ENCODE assay signal across 9 cellular contexts in the genomic region with DNA sequence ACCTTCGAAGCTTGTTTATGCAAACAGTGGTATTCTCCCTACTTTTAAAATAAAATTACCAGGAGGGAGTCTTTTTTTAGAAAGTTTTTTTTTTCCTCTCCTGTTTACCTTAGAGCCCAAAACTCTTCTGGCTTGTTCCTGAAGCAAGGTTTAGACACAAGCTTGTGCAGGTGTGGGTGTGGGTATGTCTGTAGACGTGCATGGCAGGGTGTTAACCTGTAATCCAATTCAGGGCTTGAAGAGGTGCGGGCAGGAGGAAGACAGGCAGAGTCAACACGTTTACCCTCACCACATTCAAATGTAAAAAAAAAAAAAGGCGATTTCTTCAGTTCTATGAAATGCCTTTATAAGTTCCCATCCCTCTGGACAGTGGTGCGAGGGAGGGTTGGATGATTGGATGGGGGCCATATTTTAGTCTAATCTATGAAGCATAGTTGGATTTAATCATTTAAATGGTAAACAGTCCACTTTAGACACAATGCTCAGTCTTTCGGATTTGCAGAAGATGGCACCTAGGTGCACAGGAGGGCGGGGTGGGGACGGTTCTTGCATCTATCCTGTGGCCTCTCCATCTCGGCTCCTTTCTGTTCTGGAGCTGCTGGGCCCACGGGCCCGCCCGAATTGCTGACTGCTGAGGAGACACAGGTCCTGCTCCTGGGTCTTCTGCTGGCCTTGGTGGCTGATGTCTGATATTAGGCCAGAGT. TPM values are rescaled to one million over a fixed set of nuclear protein-coding genes. Genes with fewer than 3 reads are reported as not detected.
"Had no signal": no experiment of that assay in that cellular context is flagged by ENCODE, and none has a peak within 500 bp of the region (broad histone marks: within the 10 kb centered on the region; RNA-seq: fewer than 3 reads in every experiment).

No MANE protein-coding gene starts in this region.

- H3K36me3 ChIP-seq: upper lobe of left lung had no signal

- DNase-seq: activated CD4-positive, alpha-beta T cell treated with anti-CD3 and anti-CD28 coated beads, Interleukin-2, amount 50 U/mL, for 48 hours; activated CD4-positive, CD25-positive, alpha-beta regulatory T cell treated with anti-CD3 and anti-CD28 coated beads, Interleukin-2, amount 50 U/mL, for 72 hours; kidney; small intestine; SW 1271; T-helper 9 cell; upper lobe of left lung had no signal

- H3K27me3 ChIP-seq: upper lobe of left lung had no signal

- H3K9me3 ChIP-seq: upper lobe of left lung had no signal

- H3K4me3 ChIP-seq: lung, upper lobe of left lung had no signal

RNA-seq across cellular contexts. Expression of a gene that starts 1.0 kb away (rescaled TPM):
- total RNA-seq: epithelial cell of proximal tubule had no signal
